ENCODE assay signal across 17 cellular contexts in genomic region chr1:56413671-56414199, GRCh38.
DNase-seq lines count a peak whose midpoint lies in the region; ATAC-seq, FAIRE-seq and TF ChIP-seq lines count a peak whose summit lies in the region.
"Had no signal": no experiment of that assay in that cellular context is flagged by ENCODE, and none has a peak within 500 bp of the region (broad histone marks: within the 10 kb centered on the region; RNA-seq: fewer than 3 reads in every experiment).

No MANE protein-coding gene starts in this region.

- DNase-seq in IMR-90 (no peak), H1 (ENCODE audit: low read depth in 1 of 2, low spot score in 2 of 2) (no peak), mesendoderm (no peak), heart left ventricle (no peak), cardiac septum (ENCODE audit: low spot score) (no peak)
- no peak for DNase-seq in activated CD4-positive, CD25-positive, alpha-beta regulatory T cell treated with anti-CD3 and anti-CD28 coated beads, Interleukin-2, amount 50 U/mL, for 72 hours
- DNase-seq: AML-193; H7; Kasumi-1; NCI-H1092 treated with DMSO at 0.1 percent for 48 hours; NCI-H2081; NCI-H748 treated with DMSO at 0.1 percent for 48 hours; NK-92 treated with Interleukin-12 subunit alpha and Interleukin-12 subunit beta, amount 100 ng/mL, for 24 hours; Peyer's patch had no signal

- no peak overlapping the region for H3K4me2 ChIP-seq in IMR-90 (ENCODE audit: low read depth, low read length)
- H3K4me2 ChIP-seq in H1 (ENCODE audit: insufficient read depth in 1 of 2, low read depth in 2 of 2, low read length in 2 of 2), result no peak overlapping the region
- no peak overlapping the region for H3K4me2 ChIP-seq in mesendoderm (ENCODE audit: low read length)

- H3K9me1 ChIP-seq in IMR-90 (ENCODE audit: insufficient read depth, low read length), result peaks cover 10% of the 10 kb centered on the region; the same call in 1 of the 2 replicates

- H2AK5ac ChIP-seq in IMR-90 (ENCODE audit: low read depth, low read length) (peak overlapping the region; percentile 8; the same call in 1 of the 2 replicates), H1 (ENCODE audit: low read depth, low read length) (0 out of 2 replicates have a peak overlapping the region, but pooled peaks have one; percentile 4), mesendoderm (ENCODE audit: low read length) (peak overlapping the region; percentile 78)

- FAIRE-seq in H1 (lab: Jason Lieb, UNC), result no peak

- H3K23me2 ChIP-seq in H1 (ENCODE audit: low read depth, low read length), result no peaks in the 10 kb centered on the region; the same call in 1 of the 2 replicates

- H4K91ac ChIP-seq in IMR-90 (ENCODE audit: insufficient read depth, low read depth, low read length) (no peak overlapping the region), H1 (replicated peaks; ENCODE audit: insufficient read length, low read length) (no peak overlapping the region)

- no peaks in the 10 kb centered on the region for H3K27me3 ChIP-seq in IMR-90 (ENCODE audit: control insufficient read depth, insufficient read depth, low read length)
- no peaks in the 10 kb centered on the region for H3K27me3 ChIP-seq in H1 (replicated peaks in 1 of 4; ENCODE audit: control insufficient read depth in 3 of 4, extremely low read depth in 1 of 4, insufficient read depth in 3 of 4, low read length in 3 of 4)
- H3K27me3 ChIP-seq in mesendoderm (ENCODE audit: insufficient read depth, low read length, poor library complexity), result no peaks in the 10 kb centered on the region
- no peaks in the 10 kb centered on the region for H3K27me3 ChIP-seq in heart left ventricle
- H3K27me3 ChIP-seq: Peyer's patch, SJSA1 had no signal

- peaks cover 9% of the 10 kb centered on the region for H3K4me1 ChIP-seq in IMR-90 (ENCODE audit: control insufficient read depth, insufficient read depth, low read length)
- H3K4me1 ChIP-seq in H1 (replicated peaks in 1 of 4; ENCODE audit: control insufficient read depth in 3 of 4, insufficient read depth in 4 of 4, low read length in 3 of 4), result peaks cover 0 to 3% (median 0%) of the 10 kb centered on the region in 4 experiments; a peak in 1 of 7 replicates
- H3K4me1 ChIP-seq in mesendoderm (ENCODE audit: control insufficient read depth, low read depth, low read length), result peaks cover 2% of the 10 kb centered on the region
- H3K4me1 ChIP-seq in heart left ventricle, result peaks cover 0 to 49% (median 14%) of the 10 kb centered on the region in 12 donors

- H3K36me3 ChIP-seq in IMR-90 (ENCODE audit: control insufficient read depth, insufficient read depth, low read length) (no peaks in the 10 kb centered on the region), H1 (ENCODE audit: control insufficient read depth in 2 of 4, insufficient read depth in 4 of 4, low read length in 3 of 4) (no peaks in the 10 kb centered on the region), mesendoderm (ENCODE audit: control insufficient read depth, insufficient read depth, low read length) (no peaks in the 10 kb centered on the region), heart left ventricle (no peaks in the 10 kb centered on the region)
- H3K36me3 ChIP-seq: Peyer's patch, SJSA1 had no signal

- BruUV-seq in IMR-90 (replicated peaks; lab: Mats Ljungman, UMichigan), result no TSS peak

- no peak overlapping the region for H2AK9ac ChIP-seq in IMR-90 (replicated peaks; ENCODE audit: low read depth, low read length, poor library complexity)

- no peak overlapping the region for H2BK5ac ChIP-seq in IMR-90 (ENCODE audit: low read depth, low read length, poor library complexity, severe bottlenecking)
- no peak overlapping the region; the same call in 1 of the 2 replicates for H2BK5ac ChIP-seq in H1 (ENCODE audit: low read depth, low read length)
- H2BK5ac ChIP-seq in mesendoderm (ENCODE audit: low read length), result no peak overlapping the region

- WGBS in IMR-90 (ENCODE audit: extremely low coverage in 2 of 2, insufficient read length in 1 of 2), 2 experiments, result 75% methylated on average over 5 of the region's 7 CpGs; no CpG with 5 or more reads in 1 of the 2 experiments
- 87% methylated on average over 7 of the region's 7 CpGs; no CpG with 5 or more reads in 1 of the 2 experiments for WGBS in H1 (ENCODE audit: extremely low coverage in 1 of 2, insufficient coverage in 1 of 2, insufficient read length in 1 of 2, insufficient replicate concordance in 2 of 2, low coverage in 1 of 2, low lambda C conversion rate in 2 of 2, missing lambda C conversion rate in 1 of 2), 2 experiments
- no CpG with 5 or more reads among the region's 7 CpGs for WGBS in mesendoderm (ENCODE audit: extremely low coverage, insufficient coverage, low lambda C conversion rate)
- 61 to 71% (median 68%) methylated on average over 7 of the region's 7 CpGs for WGBS in heart left ventricle, 4 donors

- H3K14ac ChIP-seq in IMR-90 (replicated peaks; ENCODE audit: low read depth, low read length), result no peak overlapping the region; the same call in 1 of the 2 replicates
- H3K14ac ChIP-seq in H1 (ENCODE audit: insufficient read length), result no peak overlapping the region

- H3K56ac ChIP-seq in IMR-90 (ENCODE audit: extremely low read depth, insufficient read depth, low read length) (no peak overlapping the region), H1 (replicated peaks; ENCODE audit: insufficient read length, low read depth, low read length) (no peak overlapping the region), mesendoderm (ENCODE audit: low read length) (peak overlapping the region; percentile 26)

- H3K79me1 ChIP-seq in IMR-90 (ENCODE audit: low read depth in 1 of 2, low read length in 2 of 2), result no peaks in the 10 kb centered on the region
- no peaks in the 10 kb centered on the region for H3K79me1 ChIP-seq in H1 (ENCODE audit: low read depth, low read length)
- H3K79me1 ChIP-seq in mesendoderm (ENCODE audit: low read length), result no peaks in the 10 kb centered on the region

- dilution Hi-C loops in IMR-90 (cut with HindIII; ENCODE audit: low sequenced_read_pairs, unreplicated experiment), result no loop called here

- H2BK20ac ChIP-seq in IMR-90 (ENCODE audit: low read depth, low read length) (no peak overlapping the region), H1 (ENCODE audit: low read length) (peak overlapping the region; percentile 38; the same call in 1 of the 2 replicates)

- no peak for TF ChIP-seq EP300 in H1 (IDR thresholded peaks at IDR 0.05; ENCODE audit: borderline replicate concordance in 1 of 2, low read depth in 2 of 2, low read length in 2 of 2)

- H3K9ac ChIP-seq in IMR-90 (ENCODE audit: low read depth, low read length), result no peak overlapping the region
- H3K9ac ChIP-seq in H1 (replicated peaks in 1 of 4; ENCODE audit: extremely low read depth in 1 of 4, low read depth in 3 of 4, low read length in 3 of 4), result no peak overlapping the region
- H3K9ac ChIP-seq in mesendoderm (ENCODE audit: low read length), result no peak overlapping the region

- CTCF ChIA-PET in IMR-90 (lab: Yijun Ruan, JAX), result no interaction called here
- CTCF ChIA-PET in H1 (lab: Charles Lee; ENCODE audit: partially characterized antibody), result no interaction called here

- H2BK12ac ChIP-seq in H1 (ENCODE audit: low read depth, low read length), result no peak overlapping the region

- H3K18ac ChIP-seq in IMR-90 (ENCODE audit: low read depth, low read length), result no peak overlapping the region
- H3K18ac ChIP-seq in H1 (ENCODE audit: extremely low read depth, low read length), result no peak overlapping the region
- H3K18ac ChIP-seq in mesendoderm (ENCODE audit: low read length), result no peak overlapping the region

- in situ Hi-C loops in IMR-90 (cut with MboI; ENCODE audit: low sequenced_read_pairs), result no loop called here

- H4K20me1 ChIP-seq in IMR-90 (ENCODE audit: insufficient read depth, low read length) (no peaks in the 10 kb centered on the region), H1 (replicated peaks in 1 of 2; ENCODE audit: control insufficient read depth in 1 of 2, insufficient read depth in 2 of 2, low read length in 2 of 2) (no peaks in the 10 kb centered on the region)

- no peak for TF ChIP-seq POLR2A in IMR-90 (IDR thresholded peaks at IDR 0.05; ENCODE audit: low read depth, low read length)
- no peak for TF ChIP-seq POLR2A in H1 (IDR thresholded peaks at IDR 0.05; ENCODE audit: control extremely low read depth in 1 of 2, low read depth in 2 of 2, low read length in 2 of 2)
- no peak for TF ChIP-seq POLR2A in heart left ventricle (IDR thresholded peaks at IDR 0.05)

- H3K27ac ChIP-seq in IMR-90 (ENCODE audit: insufficient read depth, low read length), result no peak overlapping the region
- no peak overlapping the region for H3K27ac ChIP-seq in H1 (ENCODE audit: low read depth, low read length)
- H3K27ac ChIP-seq in mesendoderm (ENCODE audit: low read depth, low read length), result no peak overlapping the region
- peak overlapping the region in 1 of 12 donors; percentile 35 for H3K27ac ChIP-seq in heart left ventricle
- H3K27ac ChIP-seq: HL-60, Peyer's patch, SJSA1 had no signal

- H3K4ac ChIP-seq in IMR-90 (ENCODE audit: low read depth, low read length) (no peak overlapping the region), H1 (replicated peaks; ENCODE audit: insufficient read length, low read depth, low read length) (no peak overlapping the region), mesendoderm (ENCODE audit: low read depth, low read length) (no peak overlapping the region)

- peak overlapping the region; percentile 12 for H2AFZ ChIP-seq in IMR-90 (replicated peaks; ENCODE audit: low read length, poor library complexity)
- no peak overlapping the region for H2AFZ ChIP-seq in H1 (ENCODE audit: low read length)

- no peaks in the 10 kb centered on the region for H3K9me3 ChIP-seq in IMR-90 (ENCODE audit: control insufficient read depth, insufficient read depth, low read length)
- H3K9me3 ChIP-seq in H1 (ENCODE audit: insufficient read depth in 2 of 2, low read depth in 1 of 2, low read length in 1 of 2), result peaks cover 0 to 6% of the 10 kb centered on the region in 2 experiments; a peak in 1 of 4 replicates
- H3K9me3 ChIP-seq in heart left ventricle, result no peaks in the 10 kb centered on the region
- H3K9me3 ChIP-seq: Peyer's patch, SJSA1 had no signal

- H2BK15ac ChIP-seq in IMR-90 (ENCODE audit: low read depth, low read length) (no peak overlapping the region; the same call in 2 of the 3 replicates), H1 (ENCODE audit: low read length) (no peak overlapping the region; the same call in 1 of the 2 replicates), mesendoderm (replicated peaks; ENCODE audit: low read depth) (no peak overlapping the region)

- H3K4me3 ChIP-seq in IMR-90 (ENCODE audit: insufficient read depth, low read depth, low read length) (no peak overlapping the region), H1 (ENCODE audit: extremely low read depth in 1 of 4, insufficient read depth in 2 of 4, low read depth in 3 of 4, low read length in 4 of 4) (no peak overlapping the region), mesendoderm (ENCODE audit: low read length) (no peak overlapping the region), heart left ventricle (no peak overlapping the region)
- H3K4me3 ChIP-seq: Peyer's patch, SJSA1 had no signal

- no peak for TF ChIP-seq CTCF in IMR-90 (conservative IDR thresholded peaks at IDR 0.05; ENCODE audit: low read depth, low read length)
- no peak for TF ChIP-seq CTCF in H1 (IDR thresholded peaks at IDR 0.05; ENCODE audit: control extremely low read depth in 1 of 3, insufficient read depth in 1 of 3, low read depth in 1 of 3, low read length in 3 of 3)
- no peak for TF ChIP-seq CTCF in heart left ventricle (IDR thresholded peaks at IDR 0.05)

- TF ChIP-seq RAD21 in IMR-90 (IDR thresholded peaks at IDR 0.05; ENCODE audit: low read length) (no peak), H1 (IDR thresholded peaks at IDR 0.05 in 1 of 2, conservative IDR thresholded peaks at IDR 0.05 in 1 of 2; ENCODE audit: low read depth in 2 of 2, low read length in 2 of 2) (no peak)

- POLR2A ChIA-PET in IMR-90 (lab: Charles Lee; ENCODE audit: unreplicated experiment) (no interaction called here), H1 (lab: Charles Lee; ENCODE audit: partially characterized antibody) (no interaction called here)

- no peak overlapping the region for H4K8ac ChIP-seq in IMR-90 (ENCODE audit: low read depth in 2 of 2, low read length in 2 of 2)
- no peak overlapping the region for H4K8ac ChIP-seq in H1 (ENCODE audit: extremely low read depth, insufficient read depth, low read length)
- no peak overlapping the region for H4K8ac ChIP-seq in mesendoderm (ENCODE audit: low read depth, low read length)

- intact Hi-C loops in IMR-90 (cut with micrococcal nuclease), result no loop called here
- intact Hi-C loops in heart left ventricle (cut with DNase I), result loop anchor here in 7 of 10 donors (2.0 to 10.0 kb wide), 5 partner anchors 121 to 229 kb away; partner anchors contain the start of gene PLPP3 (in 6 of the 7)
- intact Hi-C loops in cardiac septum (cut with DNase I), result loop anchor here (2.0 to 10.0 kb wide), 5 partner anchors 44 to 1049 kb away; partner anchors contain the start of gene PLPP3

- H3K23ac ChIP-seq in IMR-90 (ENCODE audit: low read depth, low read length), result no peak overlapping the region
- H3K23ac ChIP-seq in H1 (ENCODE audit: insufficient read length), result no peak overlapping the region
- H3K23ac ChIP-seq in mesendoderm (ENCODE audit: low read length), result no peak overlapping the region

- H2BK120ac ChIP-seq in IMR-90 (ENCODE audit: low read depth, low read length) (no peak overlapping the region), H1 (replicated peaks; ENCODE audit: low read depth, low read length) (no peak overlapping the region), mesendoderm (ENCODE audit: low read depth, low read length) (no peak overlapping the region)

- no peak for ATAC-seq in IMR-90 (ENCODE audit: low read depth)
- no peak for ATAC-seq in heart left ventricle
- no peak for ATAC-seq in HG03469 (IDR thresholded peaks at IDR 0.05; ENCODE audit: unreplicated experiment)

- H3K79me2 ChIP-seq in H1 (ENCODE audit: control insufficient read depth in 1 of 2, insufficient read depth in 2 of 2, low read length in 2 of 2) (no peaks in the 10 kb centered on the region), mesendoderm (ENCODE audit: control insufficient read depth, insufficient read depth, low read length) (no peaks in the 10 kb centered on the region)

- no peak overlapping the region for H4K5ac ChIP-seq in IMR-90 (ENCODE audit: low read depth, low read length)
- H4K5ac ChIP-seq in H1 (ENCODE audit: insufficient read length, low read depth, low read length), result no peak overlapping the region
- H4K5ac ChIP-seq in mesendoderm (ENCODE audit: low read length), result no peak overlapping the region

Comparison
In these comparisons a context has a peak if more than half of its experiments do, and no peak if none do; other contexts are left out.
1. H2AK5ac ChIP-seq: peak in every context shown above with its lines; median percentile 78 in mesendoderm; 8 in IMR-90; 4 in H1.